ENCODE assay signal across 1 cellular context in the genomic region with DNA sequence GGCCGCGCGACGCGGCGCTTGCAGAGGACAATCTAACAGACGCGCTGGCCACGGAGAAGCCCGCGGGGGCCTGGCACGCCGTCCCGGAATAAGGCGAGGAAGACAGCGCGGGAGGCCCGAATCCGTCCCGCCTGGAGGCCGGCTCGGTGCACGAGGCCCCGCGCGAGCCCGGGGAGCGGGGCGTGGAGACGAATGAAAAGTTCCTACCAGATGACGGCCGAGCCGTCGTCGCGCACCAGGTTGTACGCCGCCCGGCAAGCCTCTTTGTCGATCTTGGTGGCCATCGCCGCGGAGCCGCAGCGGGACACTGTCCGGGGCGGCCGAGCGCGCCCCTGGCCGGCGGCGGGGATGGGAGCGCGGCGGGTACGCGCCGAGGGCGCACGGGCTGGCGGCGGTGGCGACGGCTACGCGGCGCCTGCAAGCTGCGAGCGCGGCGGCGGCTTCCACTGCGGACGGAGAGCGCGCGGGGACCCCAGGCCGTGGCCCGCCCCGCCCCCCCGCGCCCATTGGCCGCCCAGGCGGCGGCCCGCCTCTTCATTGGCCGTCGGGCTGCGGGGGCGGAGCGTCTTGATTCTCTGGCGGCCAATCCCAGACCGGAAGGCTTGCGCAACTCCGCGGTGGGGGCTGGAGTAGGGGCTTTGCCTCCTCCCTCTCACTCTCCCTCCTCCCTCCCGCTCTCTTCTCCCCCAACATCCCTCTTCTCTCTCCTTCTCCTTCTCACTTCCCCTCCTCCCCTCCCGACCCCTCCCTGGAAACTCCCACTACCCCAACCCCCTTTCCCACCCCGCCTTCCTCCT.
TF ChIP-seq lines count a peak whose summit lies in the region.

A gene with protein sequence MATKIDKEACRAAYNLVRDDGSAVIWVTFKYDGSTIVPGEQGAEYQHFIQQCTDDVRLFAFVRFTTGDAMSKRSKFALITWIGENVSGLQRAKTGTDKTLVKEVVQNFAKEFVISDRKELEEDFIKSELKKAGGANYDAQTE (minus strand): TSS at position 448 of the 797 bp plus-strand sequence. CDS start 164 bp downstream, at position 284.

TF ChIP-seq in WTC11, 78 proteins besides CTCF, POLR2A, EP300 and RAD21 (continued from another document):
- no peak for TF ChIP-seq RORB (CRISPR knock-in tag; IDR thresholded peaks at IDR 0.05)
- TF ChIP-seq ZNF219 (CRISPR knock-in tag; IDR thresholded peaks at IDR 0.05; ENCODE audit: borderline replicate concordance) = no peak
- TF ChIP-seq, protein P1, sequence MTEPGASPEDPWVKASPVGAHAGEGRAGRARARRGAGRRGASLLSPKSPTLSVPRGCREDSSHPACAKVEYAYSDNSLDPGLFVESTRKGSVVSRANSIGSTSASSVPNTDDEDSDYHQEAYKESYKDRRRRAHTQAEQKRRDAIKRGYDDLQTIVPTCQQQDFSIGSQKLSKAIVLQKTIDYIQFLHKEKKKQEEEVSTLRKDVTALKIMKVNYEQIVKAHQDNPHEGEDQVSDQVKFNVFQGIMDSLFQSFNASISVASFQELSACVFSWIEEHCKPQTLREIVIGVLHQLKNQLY (CRISPR knock-in tag; IDR thresholded peaks at IDR 0.05) = no peak
- peak; percentile 71 for TF ChIP-seq SP1 (CRISPR knock-in tag; conservative IDR thresholded peaks at IDR 0.05)
- no peak for TF ChIP-seq JUN (CRISPR knock-in tag; IDR thresholded peaks at IDR 0.05)
- TF ChIP-seq RELA (CRISPR knock-in tag; IDR thresholded peaks at IDR 0.05; ENCODE audit: borderline replicate concordance) = no peak
- no peak for TF ChIP-seq PRRX2 (CRISPR knock-in tag; IDR thresholded peaks at IDR 0.05)
- TF ChIP-seq, protein P2, sequence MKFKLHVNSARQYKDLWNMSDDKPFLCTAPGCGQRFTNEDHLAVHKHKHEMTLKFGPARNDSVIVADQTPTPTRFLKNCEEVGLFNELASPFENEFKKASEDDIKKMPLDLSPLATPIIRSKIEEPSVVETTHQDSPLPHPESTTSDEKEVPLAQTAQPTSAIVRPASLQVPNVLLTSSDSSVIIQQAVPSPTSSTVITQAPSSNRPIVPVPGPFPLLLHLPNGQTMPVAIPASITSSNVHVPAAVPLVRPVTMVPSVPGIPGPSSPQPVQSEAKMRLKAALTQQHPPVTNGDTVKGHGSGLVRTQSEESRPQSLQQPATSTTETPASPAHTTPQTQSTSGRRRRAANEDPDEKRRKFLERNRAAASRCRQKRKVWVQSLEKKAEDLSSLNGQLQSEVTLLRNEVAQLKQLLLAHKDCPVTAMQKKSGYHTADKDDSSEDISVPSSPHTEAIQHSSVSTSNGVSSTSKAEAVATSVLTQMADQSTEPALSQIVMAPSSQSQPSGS (CRISPR knock-in tag; IDR thresholded peaks at IDR 0.05; ENCODE audit: borderline replicate concordance, low read depth) = no peak
- no peak for TF ChIP-seq JAZF1 (CRISPR knock-in tag; IDR thresholded peaks at IDR 0.05)
- TF ChIP-seq, protein P3, sequence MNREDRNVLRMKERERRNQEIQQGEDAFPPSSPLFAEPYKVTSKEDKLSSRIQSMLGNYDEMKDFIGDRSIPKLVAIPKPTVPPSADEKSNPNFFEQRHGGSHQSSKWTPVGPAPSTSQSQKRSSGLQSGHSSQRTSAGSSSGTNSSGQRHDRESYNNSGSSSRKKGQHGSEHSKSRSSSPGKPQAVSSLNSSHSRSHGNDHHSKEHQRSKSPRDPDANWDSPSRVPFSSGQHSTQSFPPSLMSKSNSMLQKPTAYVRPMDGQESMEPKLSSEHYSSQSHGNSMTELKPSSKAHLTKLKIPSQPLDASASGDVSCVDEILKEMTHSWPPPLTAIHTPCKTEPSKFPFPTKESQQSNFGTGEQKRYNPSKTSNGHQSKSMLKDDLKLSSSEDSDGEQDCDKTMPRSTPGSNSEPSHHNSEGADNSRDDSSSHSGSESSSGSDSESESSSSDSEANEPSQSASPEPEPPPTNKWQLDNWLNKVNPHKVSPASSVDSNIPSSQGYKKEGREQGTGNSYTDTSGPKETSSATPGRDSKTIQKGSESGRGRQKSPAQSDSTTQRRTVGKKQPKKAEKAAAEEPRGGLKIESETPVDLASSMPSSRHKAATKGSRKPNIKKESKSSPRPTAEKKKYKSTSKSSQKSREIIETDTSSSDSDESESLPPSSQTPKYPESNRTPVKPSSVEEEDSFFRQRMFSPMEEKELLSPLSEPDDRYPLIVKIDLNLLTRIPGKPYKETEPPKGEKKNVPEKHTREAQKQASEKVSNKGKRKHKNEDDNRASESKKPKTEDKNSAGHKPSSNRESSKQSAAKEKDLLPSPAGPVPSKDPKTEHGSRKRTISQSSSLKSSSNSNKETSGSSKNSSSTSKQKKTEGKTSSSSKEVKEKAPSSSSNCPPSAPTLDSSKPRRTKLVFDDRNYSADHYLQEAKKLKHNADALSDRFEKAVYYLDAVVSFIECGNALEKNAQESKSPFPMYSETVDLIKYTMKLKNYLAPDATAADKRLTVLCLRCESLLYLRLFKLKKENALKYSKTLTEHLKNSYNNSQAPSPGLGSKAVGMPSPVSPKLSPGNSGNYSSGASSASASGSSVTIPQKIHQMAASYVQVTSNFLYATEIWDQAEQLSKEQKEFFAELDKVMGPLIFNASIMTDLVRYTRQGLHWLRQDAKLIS (CRISPR knock-in tag; IDR thresholded peaks at IDR 0.05; ENCODE audit: borderline replicate concordance) = no peak
- no peak for TF ChIP-seq ZBTB21 (CRISPR knock-in tag; IDR thresholded peaks at IDR 0.05; ENCODE audit: borderline replicate concordance)
- peak; percentile 39; the same call in 1 of the 2 replicates for TF ChIP-seq TCF7 (CRISPR knock-in tag; IDR thresholded peaks at IDR 0.05; ENCODE audit: low read depth)
- TF ChIP-seq NR3C1 (CRISPR knock-in tag; conservative IDR thresholded peaks at IDR 0.05; ENCODE audit: low read depth) = no peak
- TF ChIP-seq ZNF263 (CRISPR knock-in tag; IDR thresholded peaks at IDR 0.05; ENCODE audit: low read depth) = peak; percentile 97
- no peak for TF ChIP-seq SMAD4 (CRISPR knock-in tag; IDR thresholded peaks at IDR 0.05)
- TF ChIP-seq NR1H2 (CRISPR knock-in tag; IDR thresholded peaks at IDR 0.05) = no peak
- TF ChIP-seq ZNF138 (CRISPR knock-in tag; conservative IDR thresholded peaks at IDR 0.05) = no peak
- no peak for TF ChIP-seq MXD4 (CRISPR knock-in tag; IDR thresholded peaks at IDR 0.05; ENCODE audit: borderline replicate concordance)
- 0 out of 2 replicates have a peak, but pooled peaks have one; percentile 56 for TF ChIP-seq TEAD1 (CRISPR knock-in tag; IDR thresholded peaks at IDR 0.05)
- peak; percentile 85 for TF ChIP-seq NFYB (CRISPR knock-in tag; conservative IDR thresholded peaks at IDR 0.05; ENCODE audit: low read depth)
- no peak; the same call in 1 of the 2 replicates for TF ChIP-seq CREM (CRISPR knock-in tag; IDR thresholded peaks at IDR 0.05)
- TF ChIP-seq, protein P4, sequence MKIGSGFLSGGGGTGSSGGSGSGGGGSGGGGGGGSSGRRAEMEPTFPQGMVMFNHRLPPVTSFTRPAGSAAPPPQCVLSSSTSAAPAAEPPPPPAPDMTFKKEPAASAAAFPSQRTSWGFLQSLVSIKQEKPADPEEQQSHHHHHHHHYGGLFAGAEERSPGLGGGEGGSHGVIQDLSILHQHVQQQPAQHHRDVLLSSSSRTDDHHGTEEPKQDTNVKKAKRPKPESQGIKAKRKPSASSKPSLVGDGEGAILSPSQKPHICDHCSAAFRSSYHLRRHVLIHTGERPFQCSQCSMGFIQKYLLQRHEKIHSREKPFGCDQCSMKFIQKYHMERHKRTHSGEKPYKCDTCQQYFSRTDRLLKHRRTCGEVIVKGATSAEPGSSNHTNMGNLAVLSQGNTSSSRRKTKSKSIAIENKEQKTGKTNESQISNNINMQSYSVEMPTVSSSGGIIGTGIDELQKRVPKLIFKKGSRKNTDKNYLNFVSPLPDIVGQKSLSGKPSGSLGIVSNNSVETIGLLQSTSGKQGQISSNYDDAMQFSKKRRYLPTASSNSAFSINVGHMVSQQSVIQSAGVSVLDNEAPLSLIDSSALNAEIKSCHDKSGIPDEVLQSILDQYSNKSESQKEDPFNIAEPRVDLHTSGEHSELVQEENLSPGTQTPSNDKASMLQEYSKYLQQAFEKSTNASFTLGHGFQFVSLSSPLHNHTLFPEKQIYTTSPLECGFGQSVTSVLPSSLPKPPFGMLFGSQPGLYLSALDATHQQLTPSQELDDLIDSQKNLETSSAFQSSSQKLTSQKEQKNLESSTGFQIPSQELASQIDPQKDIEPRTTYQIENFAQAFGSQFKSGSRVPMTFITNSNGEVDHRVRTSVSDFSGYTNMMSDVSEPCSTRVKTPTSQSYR (CRISPR knock-in tag; IDR thresholded peaks at IDR 0.05) = no peak
- TF ChIP-seq, protein P5, sequence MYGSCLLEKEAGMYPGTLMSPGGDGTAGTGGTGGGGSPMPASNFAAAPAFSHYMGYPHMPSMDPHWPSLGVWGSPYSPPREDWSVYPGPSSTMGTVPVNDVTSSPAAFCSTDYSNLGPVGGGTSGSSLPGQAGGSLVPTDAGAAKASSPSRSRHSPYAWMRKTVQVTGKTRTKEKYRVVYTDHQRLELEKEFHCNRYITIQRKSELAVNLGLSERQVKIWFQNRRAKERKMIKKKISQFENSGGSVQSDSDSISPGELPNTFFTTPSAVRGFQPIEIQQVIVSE (CRISPR knock-in tag; IDR thresholded peaks at IDR 0.05; ENCODE audit: borderline replicate concordance) = no peak
TF ChIP-seq in WTC11: peak in this region for 7.
